Comparison of ENCODE assay signal across 26 cellular contexts in the genomic region with DNA sequence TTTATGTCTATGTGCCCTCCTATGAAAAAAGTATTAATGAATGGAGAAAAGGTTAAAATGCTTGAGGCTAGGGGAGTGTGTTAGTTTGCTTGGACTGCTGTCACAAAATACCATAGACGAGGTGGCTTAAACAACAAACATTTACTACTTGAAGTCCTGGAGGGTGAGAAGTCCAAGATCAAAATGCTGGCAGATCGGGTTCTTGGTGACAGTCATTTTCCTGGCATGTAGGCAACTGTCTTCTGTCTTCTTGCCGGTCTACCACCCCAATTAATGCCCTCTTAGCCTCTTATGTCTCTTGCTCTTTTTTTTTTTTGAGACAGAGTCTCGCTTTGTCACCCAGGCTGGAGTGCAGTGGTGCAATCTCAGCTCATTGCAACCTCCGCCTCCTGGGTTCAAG.
"Had no signal": no experiment of that assay in that cellular context is flagged by ENCODE, and none has a peak within 500 bp of the region (broad histone marks: within the 10 kb centered on the region; RNA-seq: fewer than 3 reads in every experiment).

No MANE protein-coding gene starts in this region.

- H3K27ac ChIP-seq: breast epithelium had no signal

- H3K9ac ChIP-seq: SK-N-SH had no signal

- H3K9me3 ChIP-seq: breast epithelium, SK-N-SH had no signal

- H3K4me3 ChIP-seq: breast epithelium had no signal

- H3K4me3 Mint-ChIP-seq: activated CD4-positive, alpha-beta T cell treated with anti-CD3 and anti-CD28 coated beads, Interleukin-2, amount 10 ng/mL, durations not matched to agents 24 days and 14 days; activated CD8-positive, alpha-beta memory T cell treated with anti-CD3 and anti-CD28 coated beads, Interleukin-2, amount 10 ng/mL, durations not matched to agents 7 days and 5 days; activated T-cell treated with anti-CD3 and anti-CD28 coated beads, Interleukin-2, amount 50 U/mL, for 4 hours; WTC11 had no signal

- H3K36me3 ChIP-seq: breast epithelium had no signal

- H3K27ac Mint-ChIP-seq: activated CD4-positive, alpha-beta T cell treated with anti-CD3 and anti-CD28 coated beads, Interleukin-2, amount 10 ng/mL, durations not matched to agents 24 days and 14 days; activated CD8-positive, alpha-beta memory T cell treated with anti-CD3 and anti-CD28 coated beads, Interleukin-2, amount 10 ng/mL, durations not matched to agents 7 days and 5 days; activated T-helper 2 cell treated with anti-CD3 and anti-CD28 coated beads, Interferon-gamma antibody, Interleukin-2, Interleukin-4, amounts not matched to agents 10 μg/mL and 5 μg/mL and 100 μg/mL, durations not matched to agents 14 hours and 24 hours and 36 hours; WTC11 had no signal

- H3K27me3 ChIP-seq: breast epithelium had no signal

- DNase-seq: activated CD4-positive, alpha-beta T cell treated with anti-CD3 and anti-CD28 coated beads, Interleukin-2, amount 10 ng/mL, durations not matched to agents 24 days and 14 days; activated CD4-positive, alpha-beta T cell treated with anti-CD3 and anti-CD28 coated beads, Interleukin-2, amount 50 U/mL, for 48 hours; activated CD4-positive, CD25-positive, alpha-beta regulatory T cell treated with anti-CD3 and anti-CD28 coated beads, Interleukin-2, amount 50 U/mL, for 72 hours; activated CD8-positive, alpha-beta memory T cell treated with anti-CD3 and anti-CD28 coated beads, Interleukin-2, amount 10 ng/mL, durations not matched to agents 7 days and 5 days; activated gamma-delta T cell treated with Interleukin-2 at 50 U/mL for 16 hours; activated naive CD4-positive, alpha-beta T cell treated with anti-CD3 and anti-CD28 coated beads, Interleukin-2, amount 50 U/mL, for 16 hours; activated T-cell treated with anti-CD3 and anti-CD28 coated beads, Interleukin-2, amount 50 U/mL, for 4 hours; aorta; caudate nucleus; KG1; NCI-H1092 treated with DMSO at 0.1 percent for 48 hours; NCI-H1436; NCI-H1694 treated with DMSO at 0.1 percent for 48 hours; NCI-H2029 treated with DMSO at 0.1 percent for 48 hours; NCI-H345; NCI-H510A; NCI-H526 treated with DMSO at 0.1 percent for 48 hours; NCI-H82; OCI-M1; RPMI8226; SK-N-SH had no signal

- ATAC-seq: activated CD8-positive, alpha-beta memory T cell treated with anti-CD3 and anti-CD28 coated beads, Interleukin-2, amount 10 ng/mL, durations not matched to agents 7 days and 5 days; activated T-cell treated with anti-CD3 and anti-CD28 coated beads, Interleukin-2, amount 50 U/mL, for 4 hours; Panc1; Right ventricle myocardium inferior; WTC11 had no signal

- H3K27me3 Mint-ChIP-seq: activated CD4-positive, alpha-beta T cell treated with anti-CD3 and anti-CD28 coated beads, Interleukin-2, amount 10 ng/mL, durations not matched to agents 24 days and 14 days; activated CD8-positive, alpha-beta memory T cell treated with anti-CD3 and anti-CD28 coated beads, Interleukin-2, amount 10 ng/mL, durations not matched to agents 7 days and 5 days had no signal

- H3K4me2 ChIP-seq: SK-N-SH had no signal

- H3K9me3 Mint-ChIP-seq: activated CD4-positive, alpha-beta T cell treated with anti-CD3 and anti-CD28 coated beads, Interleukin-2, amount 10 ng/mL, durations not matched to agents 24 days and 14 days; activated T-cell treated with anti-CD3 and anti-CD28 coated beads, Interleukin-2, amount 50 U/mL, for 4 hours; activated T-helper 2 cell treated with anti-CD3 and anti-CD28 coated beads, Interferon-gamma antibody, Interleukin-2, Interleukin-4, amounts not matched to agents 10 μg/mL and 5 μg/mL and 100 μg/mL, durations not matched to agents 14 hours and 24 hours and 36 hours; WTC11 had no signal
